1 cellular context compared by ENCODE assay signal in the genomic region with DNA sequence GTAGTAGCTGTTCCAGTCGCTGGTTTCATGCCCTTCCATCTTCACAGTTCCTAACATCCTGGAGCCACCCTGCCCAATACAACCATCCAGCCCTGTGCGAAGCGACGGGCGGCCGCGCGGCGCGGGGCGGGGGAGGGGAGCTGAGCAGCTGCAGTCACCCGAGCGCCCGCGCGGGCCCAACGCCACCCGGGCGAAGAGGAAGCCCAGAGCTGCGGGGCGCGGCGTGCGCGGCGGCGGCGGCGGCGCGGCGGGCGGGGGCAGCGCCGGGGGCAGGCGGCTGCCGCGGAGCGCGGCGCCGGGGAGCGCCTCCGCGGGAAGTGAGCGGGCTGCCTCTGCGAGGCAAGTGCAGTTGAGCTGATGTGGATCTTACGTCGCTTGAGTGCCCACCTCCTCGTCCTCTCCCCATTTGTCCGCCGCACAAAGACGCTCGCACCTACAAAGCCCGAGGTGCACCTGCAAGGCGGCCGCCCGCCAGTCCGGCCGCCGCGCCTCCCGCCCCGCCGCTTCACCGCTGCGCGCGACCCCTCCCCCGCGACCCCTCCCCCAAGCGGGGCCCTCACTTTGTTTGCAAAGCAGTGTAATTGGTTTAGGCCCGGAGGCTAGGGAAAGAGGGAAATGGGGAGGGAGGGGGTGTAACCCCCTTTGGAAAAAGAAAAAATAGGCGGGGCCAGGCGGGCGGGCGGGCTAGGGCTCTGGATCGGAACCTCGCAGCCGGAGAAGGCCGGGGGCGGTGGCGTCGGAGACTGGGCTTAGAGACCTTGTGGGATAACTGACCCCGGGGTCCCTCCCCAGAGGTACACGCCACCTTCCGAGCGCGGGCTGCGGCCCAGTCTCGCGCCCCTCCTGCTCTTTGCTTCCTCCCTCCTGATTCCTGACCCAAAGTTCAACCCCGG.
TF ChIP-seq lines count a peak whose summit lies in the region.

A gene (minus strand): TSS at position 334 of the 893 bp plus-strand sequence. CDS start 277 bp downstream, at position 57.
A gene with protein sequence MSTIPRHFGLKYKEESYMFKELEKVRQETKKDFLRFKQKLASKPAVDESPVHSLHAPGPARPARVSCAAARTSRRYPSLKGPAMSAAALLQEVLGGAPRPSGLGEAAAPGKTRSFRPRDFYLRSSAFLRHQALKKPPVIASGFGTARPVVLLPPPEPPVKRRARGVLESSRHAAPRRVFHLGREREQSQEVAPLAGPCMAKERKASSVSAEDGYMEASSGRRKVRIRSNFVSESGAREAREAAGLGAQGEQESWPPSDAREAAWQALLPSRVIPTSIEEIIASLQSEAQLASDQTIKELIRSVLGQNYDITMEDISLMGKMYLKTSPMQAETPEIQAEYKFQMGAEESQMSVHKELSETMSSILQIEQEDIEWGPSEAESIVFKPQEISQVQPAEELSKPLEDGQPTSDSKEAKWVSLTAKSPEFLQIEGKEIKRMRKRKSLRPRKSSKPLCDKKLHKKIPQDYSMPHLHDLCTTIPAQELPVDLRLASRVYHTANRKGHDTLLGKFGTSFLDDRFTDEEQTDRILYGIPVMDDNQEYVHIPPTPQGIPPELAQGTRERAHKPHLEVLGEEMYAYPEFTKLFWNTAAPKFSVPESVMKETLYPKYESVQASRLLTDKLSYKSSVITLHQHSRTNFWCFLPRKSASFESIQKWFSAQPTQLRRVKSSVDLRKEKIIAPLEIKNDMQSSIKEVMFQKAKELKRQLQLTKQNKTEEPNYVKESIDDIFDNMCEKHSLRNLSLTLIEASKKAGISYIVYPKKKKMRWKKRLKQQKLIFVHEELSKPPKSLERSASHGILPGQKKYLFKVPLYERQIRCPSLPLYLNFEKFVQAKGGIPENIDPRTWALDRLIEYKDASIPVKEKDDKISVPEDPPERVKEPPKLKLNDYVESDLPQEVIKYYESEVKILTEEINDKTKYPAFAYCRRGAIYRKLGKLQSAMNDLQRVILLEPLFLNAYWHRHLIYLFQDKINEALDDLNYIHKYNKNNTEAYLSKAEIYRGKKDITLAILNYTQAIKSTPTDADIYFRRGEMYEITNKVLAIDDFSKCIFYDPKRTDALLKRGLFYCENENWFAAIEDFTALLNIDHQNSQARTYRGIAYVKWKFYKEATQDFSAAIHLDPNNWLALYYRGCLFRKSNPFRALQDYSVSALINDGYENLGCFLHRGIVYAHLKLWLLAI (N-terminal part only) (plus strand): TSS at position 714 of the 893 bp plus-strand sequence. CDS start 26,436 bp downstream, outside the sequence.

TF ChIP-seq in HepG2, 621 proteins besides CTCF, POLR2A, EP300 and RAD21 (continued from another document and continues in another):
- TF ChIP-seq, protein P1, sequence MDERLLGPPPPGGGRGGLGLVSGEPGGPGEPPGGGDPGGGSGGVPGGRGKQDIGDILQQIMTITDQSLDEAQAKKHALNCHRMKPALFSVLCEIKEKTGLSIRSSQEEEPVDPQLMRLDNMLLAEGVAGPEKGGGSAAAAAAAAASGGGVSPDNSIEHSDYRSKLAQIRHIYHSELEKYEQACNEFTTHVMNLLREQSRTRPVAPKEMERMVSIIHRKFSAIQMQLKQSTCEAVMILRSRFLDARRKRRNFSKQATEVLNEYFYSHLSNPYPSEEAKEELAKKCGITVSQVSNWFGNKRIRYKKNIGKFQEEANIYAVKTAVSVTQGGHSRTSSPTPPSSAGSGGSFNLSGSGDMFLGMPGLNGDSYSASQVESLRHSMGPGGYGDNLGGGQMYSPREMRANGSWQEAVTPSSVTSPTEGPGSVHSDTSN (CRISPR knock-in tag; IDR thresholded peaks at IDR 0.05), result no peak
- peak; percentile 50; the same call in 1 of the 2 replicates for TF ChIP-seq PHF8 (CRISPR knock-in tag; IDR thresholded peaks at IDR 0.05)
- peak; percentile 94 for TF ChIP-seq IKZF4 (CRISPR knock-in tag; IDR thresholded peaks at IDR 0.05; ENCODE audit: borderline replicate concordance, low read depth, not compliant biosample characterization)
- peak; percentile 76; the same call in 1 of the 2 replicates for TF ChIP-seq ZC3H4 (CRISPR knock-in tag; IDR thresholded peaks at IDR 0.05; ENCODE audit: borderline replicate concordance)
- peak; percentile 84 for TF ChIP-seq EEA1 (CRISPR knock-in tag; IDR thresholded peaks at IDR 0.05; ENCODE audit: borderline replicate concordance)
- no peak; the same call in 1 of the 2 replicates for TF ChIP-seq NCOA1 (CRISPR knock-in tag; IDR thresholded peaks at IDR 0.05)
- TF ChIP-seq ZNF720 (CRISPR knock-in tag; IDR thresholded peaks at IDR 0.05), result no peak
- no peak for TF ChIP-seq RORA (CRISPR knock-in tag; IDR thresholded peaks at IDR 0.05)
- TF ChIP-seq ZNF619 (CRISPR knock-in tag; IDR thresholded peaks at IDR 0.05), result peak; percentile 60; the same call in 1 of the 2 replicates
- TF ChIP-seq ZSCAN31 (CRISPR knock-in tag; IDR thresholded peaks at IDR 0.05; ENCODE audit: low read depth), result no peak; the same call in 1 of the 2 replicates
- no peak for TF ChIP-seq ZNF7 (CRISPR knock-in tag; IDR thresholded peaks at IDR 0.05)
- peak; percentile 87 for TF ChIP-seq ZNF605 (CRISPR knock-in tag; IDR thresholded peaks at IDR 0.05)
- TF ChIP-seq, protein P2, sequence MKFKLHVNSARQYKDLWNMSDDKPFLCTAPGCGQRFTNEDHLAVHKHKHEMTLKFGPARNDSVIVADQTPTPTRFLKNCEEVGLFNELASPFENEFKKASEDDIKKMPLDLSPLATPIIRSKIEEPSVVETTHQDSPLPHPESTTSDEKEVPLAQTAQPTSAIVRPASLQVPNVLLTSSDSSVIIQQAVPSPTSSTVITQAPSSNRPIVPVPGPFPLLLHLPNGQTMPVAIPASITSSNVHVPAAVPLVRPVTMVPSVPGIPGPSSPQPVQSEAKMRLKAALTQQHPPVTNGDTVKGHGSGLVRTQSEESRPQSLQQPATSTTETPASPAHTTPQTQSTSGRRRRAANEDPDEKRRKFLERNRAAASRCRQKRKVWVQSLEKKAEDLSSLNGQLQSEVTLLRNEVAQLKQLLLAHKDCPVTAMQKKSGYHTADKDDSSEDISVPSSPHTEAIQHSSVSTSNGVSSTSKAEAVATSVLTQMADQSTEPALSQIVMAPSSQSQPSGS (CRISPR knock-in tag; IDR thresholded peaks at IDR 0.05), result peak; percentile 0
- TF ChIP-seq KMT2B (CRISPR knock-in tag; IDR thresholded peaks at IDR 0.05), result peak; percentile 27; the same call in 1 of the 2 replicates
- no peak for TF ChIP-seq HOXA7 (CRISPR knock-in tag; IDR thresholded peaks at IDR 0.05)
- TF ChIP-seq CHD2 (IDR thresholded peaks at IDR 0.05; ENCODE audit: low read depth, low read length), result peak; percentile 46; the same call in 1 of the 2 replicates
- TF ChIP-seq NKX3-1 (CRISPR knock-in tag; IDR thresholded peaks at IDR 0.05), result 0 out of 2 replicates have a peak, but pooled peaks have one; percentile 38
- peak; percentile 86; the same call in 1 of the 2 replicates for TF ChIP-seq CAMTA2 (CRISPR knock-in tag; IDR thresholded peaks at IDR 0.05; ENCODE audit: borderline replicate concordance)
- TF ChIP-seq, protein P3, sequence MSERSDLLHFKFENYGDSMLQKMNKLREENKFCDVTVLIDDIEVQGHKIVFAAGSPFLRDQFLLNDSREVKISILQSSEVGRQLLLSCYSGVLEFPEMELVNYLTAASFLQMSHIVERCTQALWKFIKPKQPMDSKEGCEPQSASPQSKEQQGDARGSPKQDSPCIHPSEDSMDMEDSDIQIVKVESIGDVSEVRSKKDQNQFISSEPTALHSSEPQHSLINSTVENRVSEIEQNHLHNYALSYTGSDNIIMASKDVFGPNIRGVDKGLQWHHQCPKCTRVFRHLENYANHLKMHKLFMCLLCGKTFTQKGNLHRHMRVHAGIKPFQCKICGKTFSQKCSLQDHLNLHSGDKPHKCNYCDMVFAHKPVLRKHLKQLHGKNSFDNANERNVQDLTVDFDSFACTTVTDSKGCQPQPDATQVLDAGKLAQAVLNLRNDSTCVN (CRISPR knock-in tag; IDR thresholded peaks at IDR 0.05; ENCODE audit: borderline replicate concordance), result no peak; the same call in 1 of the 2 replicates
- no peak for TF ChIP-seq ZNF335 (CRISPR knock-in tag; IDR thresholded peaks at IDR 0.05)
- no peak for TF ChIP-seq TRIM24 (CRISPR knock-in tag; IDR thresholded peaks at IDR 0.05)
- TF ChIP-seq ZNF775 (CRISPR knock-in tag; IDR thresholded peaks at IDR 0.05; ENCODE audit: borderline replicate concordance), result no peak
- TF ChIP-seq, protein P4, sequence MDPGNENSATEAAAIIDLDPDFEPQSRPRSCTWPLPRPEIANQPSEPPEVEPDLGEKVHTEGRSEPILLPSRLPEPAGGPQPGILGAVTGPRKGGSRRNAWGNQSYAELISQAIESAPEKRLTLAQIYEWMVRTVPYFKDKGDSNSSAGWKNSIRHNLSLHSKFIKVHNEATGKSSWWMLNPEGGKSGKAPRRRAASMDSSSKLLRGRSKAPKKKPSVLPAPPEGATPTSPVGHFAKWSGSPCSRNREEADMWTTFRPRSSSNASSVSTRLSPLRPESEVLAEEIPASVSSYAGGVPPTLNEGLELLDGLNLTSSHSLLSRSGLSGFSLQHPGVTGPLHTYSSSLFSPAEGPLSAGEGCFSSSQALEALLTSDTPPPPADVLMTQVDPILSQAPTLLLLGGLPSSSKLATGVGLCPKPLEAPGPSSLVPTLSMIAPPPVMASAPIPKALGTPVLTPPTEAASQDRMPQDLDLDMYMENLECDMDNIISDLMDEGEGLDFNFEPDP (CRISPR knock-in tag; conservative IDR thresholded peaks at IDR 0.05), result peak; percentile 95; the same call in 1 of the 2 replicates
- no peak for TF ChIP-seq SUZ12 (IDR thresholded peaks at IDR 0.05; ENCODE audit: low read depth, low read length)
- TF ChIP-seq, protein P5, sequence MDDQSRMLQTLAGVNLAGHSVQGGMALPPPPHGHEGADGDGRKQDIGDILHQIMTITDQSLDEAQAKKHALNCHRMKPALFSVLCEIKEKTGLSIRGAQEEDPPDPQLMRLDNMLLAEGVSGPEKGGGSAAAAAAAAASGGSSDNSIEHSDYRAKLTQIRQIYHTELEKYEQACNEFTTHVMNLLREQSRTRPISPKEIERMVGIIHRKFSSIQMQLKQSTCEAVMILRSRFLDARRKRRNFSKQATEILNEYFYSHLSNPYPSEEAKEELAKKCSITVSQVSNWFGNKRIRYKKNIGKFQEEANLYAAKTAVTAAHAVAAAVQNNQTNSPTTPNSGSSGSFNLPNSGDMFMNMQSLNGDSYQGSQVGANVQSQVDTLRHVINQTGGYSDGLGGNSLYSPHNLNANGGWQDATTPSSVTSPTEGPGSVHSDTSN (CRISPR knock-in tag; IDR thresholded peaks at IDR 0.05; ENCODE audit: borderline replicate concordance), result peak; percentile 11; the same call in 1 of the 2 replicates
- no peak; the same call in 1 of the 2 replicates for TF ChIP-seq KAT7 (CRISPR knock-in tag; IDR thresholded peaks at IDR 0.05; ENCODE audit: borderline replicate concordance)
- no peak for TF ChIP-seq ZBTB8A (CRISPR knock-in tag; IDR thresholded peaks at IDR 0.05; ENCODE audit: borderline replicate concordance, low read depth)
- TF ChIP-seq, protein P6, sequence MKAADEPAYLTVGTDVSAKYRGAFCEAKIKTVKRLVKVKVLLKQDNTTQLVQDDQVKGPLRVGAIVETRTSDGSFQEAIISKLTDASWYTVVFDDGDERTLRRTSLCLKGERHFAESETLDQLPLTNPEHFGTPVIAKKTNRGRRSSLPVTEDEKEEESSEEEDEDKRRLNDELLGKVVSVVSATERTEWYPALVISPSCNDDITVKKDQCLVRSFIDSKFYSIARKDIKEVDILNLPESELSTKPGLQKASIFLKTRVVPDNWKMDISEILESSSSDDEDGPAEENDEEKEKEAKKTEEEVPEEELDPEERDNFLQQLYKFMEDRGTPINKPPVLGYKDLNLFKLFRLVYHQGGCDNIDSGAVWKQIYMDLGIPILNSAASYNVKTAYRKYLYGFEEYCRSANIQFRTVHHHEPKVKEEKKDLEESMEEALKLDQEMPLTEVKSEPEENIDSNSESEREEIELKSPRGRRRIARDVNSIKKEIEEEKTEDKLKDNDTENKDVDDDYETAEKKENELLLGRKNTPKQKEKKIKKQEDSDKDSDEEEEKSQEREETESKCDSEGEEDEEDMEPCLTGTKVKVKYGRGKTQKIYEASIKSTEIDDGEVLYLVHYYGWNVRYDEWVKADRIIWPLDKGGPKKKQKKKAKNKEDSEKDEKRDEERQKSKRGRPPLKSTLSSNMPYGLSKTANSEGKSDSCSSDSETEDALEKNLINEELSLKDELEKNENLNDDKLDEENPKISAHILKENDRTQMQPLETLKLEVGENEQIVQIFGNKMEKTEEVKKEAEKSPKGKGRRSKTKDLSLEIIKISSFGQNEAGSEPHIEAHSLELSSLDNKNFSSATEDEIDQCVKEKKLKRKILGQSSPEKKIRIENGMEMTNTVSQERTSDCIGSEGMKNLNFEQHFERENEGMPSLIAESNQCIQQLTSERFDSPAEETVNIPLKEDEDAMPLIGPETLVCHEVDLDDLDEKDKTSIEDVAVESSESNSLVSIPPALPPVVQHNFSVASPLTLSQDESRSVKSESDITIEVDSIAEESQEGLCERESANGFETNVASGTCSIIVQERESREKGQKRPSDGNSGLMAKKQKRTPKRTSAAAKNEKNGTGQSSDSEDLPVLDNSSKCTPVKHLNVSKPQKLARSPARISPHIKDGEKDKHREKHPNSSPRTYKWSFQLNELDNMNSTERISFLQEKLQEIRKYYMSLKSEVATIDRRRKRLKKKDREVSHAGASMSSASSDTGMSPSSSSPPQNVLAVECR (CRISPR knock-in tag; IDR thresholded peaks at IDR 0.05; ENCODE audit: borderline replicate concordance), result no peak; the same call in 1 of the 2 replicates
- TF ChIP-seq, protein P7, sequence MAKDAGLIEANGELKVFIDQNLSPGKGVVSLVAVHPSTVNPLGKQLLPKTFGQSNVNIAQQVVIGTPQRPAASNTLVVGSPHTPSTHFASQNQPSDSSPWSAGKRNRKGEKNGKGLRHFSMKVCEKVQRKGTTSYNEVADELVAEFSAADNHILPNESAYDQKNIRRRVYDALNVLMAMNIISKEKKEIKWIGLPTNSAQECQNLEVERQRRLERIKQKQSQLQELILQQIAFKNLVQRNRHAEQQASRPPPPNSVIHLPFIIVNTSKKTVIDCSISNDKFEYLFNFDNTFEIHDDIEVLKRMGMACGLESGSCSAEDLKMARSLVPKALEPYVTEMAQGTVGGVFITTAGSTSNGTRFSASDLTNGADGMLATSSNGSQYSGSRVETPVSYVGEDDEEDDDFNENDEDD (CRISPR knock-in tag; IDR thresholded peaks at IDR 0.05; ENCODE audit: borderline replicate concordance), result peak; percentile 66
- TF ChIP-seq ZNF382 (CRISPR knock-in tag; IDR thresholded peaks at IDR 0.05; ENCODE audit: borderline replicate concordance), result no peak
- peak; percentile 61; the same call in 1 of the 2 replicates for TF ChIP-seq RXRA (CRISPR knock-in tag; IDR thresholded peaks at IDR 0.05)
- no peak for TF ChIP-seq KLF11 (CRISPR knock-in tag; IDR thresholded peaks at IDR 0.05)
- no peak for TF ChIP-seq SOX6 (IDR thresholded peaks at IDR 0.05)
- TF ChIP-seq SOX6 (CRISPR knock-in tag; IDR thresholded peaks at IDR 0.05), result peak; percentile 29; the same call in 1 of the 2 replicates
